Comparison of ENCODE assay signal across 8 cellular contexts in the genomic region with DNA sequence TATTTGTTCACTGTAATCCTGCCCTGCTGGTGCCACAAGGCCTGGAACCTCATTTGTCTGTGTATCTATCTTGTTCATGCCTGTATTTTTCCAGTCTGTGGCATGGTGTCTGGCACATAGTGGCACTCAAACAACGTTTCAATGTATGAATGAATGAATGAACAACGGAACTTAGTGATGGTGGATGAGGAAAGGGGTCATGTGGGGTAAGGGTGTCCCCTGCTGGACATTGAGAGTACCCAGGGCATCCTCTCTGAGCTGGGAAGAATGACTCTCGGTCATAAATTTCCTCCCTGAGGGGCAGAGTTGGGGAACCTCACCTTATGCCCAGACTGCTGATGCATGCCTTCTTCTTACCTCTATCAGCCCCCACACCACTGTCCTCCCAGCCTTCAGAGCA. TPM values are rescaled to one million over a fixed set of nuclear protein-coding genes. Genes with fewer than 3 reads are reported as not detected.
DNase-seq lines count a peak whose midpoint lies in the region; ATAC-seq and FAIRE-seq lines count a peak whose summit lies in the region.

No MANE protein-coding gene starts in this region.

- DNase-seq in SIG-M5 treated with dmso at 0.1 percent for 504 hours (lab: John Stamatoyannopoulos, UW; ENCODE audit: unreplicated experiment): peak; percentile 37
- DNase-seq in SIG-M5 (lab: John Stamatoyannopoulos, UW): no peak
- DNase-seq in MG63: peak; percentile 42
- DNase-seq in activated CD4-positive, alpha-beta T cell treated with anti-CD3 and anti-CD28 coated beads, Interleukin-2, amount 50 U/mL, for 1 hour: peak; percentile 42
- peak; percentile 75 for DNase-seq in hepatic stellate cell (ENCODE audit: low spot score)
- peak; percentile 48 for DNase-seq in urothelium cell line (ENCODE audit: low spot score)
- no peak for DNase-seq in NCI-H1417 treated with DMSO at 0.1 percent for 48 hours (lab: John Stamatoyannopoulos, UW)

- no peak for FAIRE-seq in urothelium cell line (lab: Jason Lieb, UNC)

- no peaks in the 10 kb centered on the region for H3K27me3 ChIP-seq in MG63

- ATAC-seq in GM18498 (IDR thresholded peaks at IDR 0.05; ENCODE audit: unreplicated experiment): no peak

- H3K9me3 ChIP-seq in MG63: no peaks in the 10 kb centered on the region

- no peaks in the 10 kb centered on the region for H3K36me3 ChIP-seq in MG63

- H3K4me3 ChIP-seq in MG63: no peak overlapping the region

RNA-seq across cellular contexts. Expression of a gene that starts 18.9 kb away (rescaled TPM):
- not detected in 2 replicates for total RNA-seq in MG63 (2014; rRNA removed; shearing (Covaris generic); ENCODE audit: low replicate concordance)

RNA-seq across cellular contexts. Expression of a gene that starts 19.2 kb away (rescaled TPM):
- total RNA-seq in MG63 (2014; rRNA removed; shearing (Covaris generic); ENCODE audit: low replicate concordance): not detected in 2 replicates

RNA-seq across cellular contexts. Expression of a gene that starts 37.5 kb away (rescaled TPM):
- not detected in 2 replicates for total RNA-seq in MG63 (2014; rRNA removed; shearing (Covaris generic); ENCODE audit: low replicate concordance)

RNA-seq across cellular contexts. Expression of a gene that starts 40.7 kb away (rescaled TPM):
- 28.8 and 37.8 TPM in 2 replicates for total RNA-seq in MG63 (2014; rRNA removed; shearing (Covaris generic); ENCODE audit: low replicate concordance)

Comparison
In these comparisons a context has a peak if more than half of its experiments do, and no peak if none do; other contexts are left out.
1. DNase-seq: peak in SIG-M5 treated with dmso at 0.1 percent for 504 hours (single experiment), MG63 (single experiment), activated CD4-positive, alpha-beta T cell treated with anti-CD3 and anti-CD28 coated beads, Interleukin-2, amount 50 U/mL, for 1 hour (single experiment), hepatic stellate cell (single experiment) and urothelium cell line (single experiment); none in SIG-M5 (single experiment) and NCI-H1417 treated with DMSO at 0.1 percent for 48 hours (single experiment).